Comparison of ENCODE assay signal across 23 cellular contexts in the genomic region with DNA sequence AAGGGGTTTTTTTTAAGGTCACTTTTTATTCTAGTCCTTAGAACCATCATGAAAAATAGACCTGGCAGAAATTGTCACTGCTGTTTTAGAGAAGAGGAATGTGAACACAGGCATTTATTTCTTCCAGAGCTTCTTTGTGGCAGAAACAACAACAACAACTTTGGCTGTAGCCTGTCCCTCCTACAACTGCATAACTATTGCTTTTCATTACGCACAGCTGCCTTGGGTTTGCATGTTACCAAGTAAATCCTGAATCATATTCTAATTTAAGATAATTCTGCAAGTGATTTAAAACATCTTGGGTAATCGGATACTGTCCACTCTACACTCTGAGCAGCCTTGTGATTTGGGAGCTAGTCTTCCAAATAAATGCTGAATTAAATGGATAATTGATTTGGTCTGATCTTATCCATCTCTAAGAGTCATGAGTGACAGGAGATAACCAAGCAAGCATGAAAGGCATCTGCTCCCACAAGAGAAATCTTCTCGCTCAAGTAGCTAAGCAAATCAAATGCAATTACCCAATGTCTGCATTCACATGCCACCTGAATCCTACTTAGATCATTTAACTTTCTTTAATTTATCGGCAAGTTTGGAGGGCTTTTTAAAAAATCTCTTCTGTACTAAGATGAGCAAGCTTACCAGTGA.
DNase-seq lines count a peak whose midpoint lies in the region; ATAC-seq and TF ChIP-seq lines count a peak whose summit lies in the region.
"Had no signal": no experiment of that assay in that cellular context is flagged by ENCODE, and none has a peak within 500 bp of the region (broad histone marks: within the 10 kb centered on the region; RNA-seq: fewer than 3 reads in every experiment).

No MANE protein-coding gene starts in this region.

- ATAC-seq in GM23338 (no peak), GM19351 (IDR thresholded peaks at IDR 0.05; ENCODE audit: unreplicated experiment) (no peak)
- ATAC-seq: activated CD4-positive, alpha-beta T cell treated with anti-CD3 and anti-CD28 coated beads for 36 hours; activated T-cell treated with anti-CD3 and anti-CD28 coated beads, Interleukin-2, amount 50 U/mL, for 4 hours; heart left ventricle; K562; natural killer cell treated with Interleukin-12 subunit alpha and Interleukin-12 subunit beta and Interleukin-15 and Interleukin-18, amount 100 ng/mL, for 72 hours had no signal

- H3K4me1 ChIP-seq in OCI-LY7 (ENCODE audit: insufficient read depth, low read length, poor library complexity, severe bottlenecking): peaks cover 56% of the 10 kb centered on the region
- H3K4me1 ChIP-seq in GM23338 (ENCODE audit: insufficient read depth): no peaks in the 10 kb centered on the region

- no peaks in the 10 kb centered on the region for H3F3A ChIP-seq in GM23338 (replicated peaks; ENCODE audit: low read depth)

- H3K27me3 Mint-ChIP-seq in GM23338 (ENCODE audit: insufficient read depth, low read depth, poor library complexity): no peaks in the 10 kb centered on the region
- H3K27me3 Mint-ChIP-seq: brain had no signal

- no TSS peak for BruUV-seq in OCI-LY7 (replicated peaks; lab: Mats Ljungman, UMichigan)

- H3K27ac Mint-ChIP-seq in GM23338: no peak overlapping the region
- H3K27ac Mint-ChIP-seq: activated CD4-positive, alpha-beta T cell treated with anti-CD3 and anti-CD28 coated beads for 36 hours; natural killer cell treated with Interleukin-12 subunit alpha and Interleukin-12 subunit beta and Interleukin-15 and Interleukin-18, amount 100 ng/mL, for 72 hours had no signal

- no peaks in the 10 kb centered on the region for H3K36me3 ChIP-seq in OCI-LY7 (ENCODE audit: insufficient read depth, low read length)
- no peaks in the 10 kb centered on the region for H3K36me3 ChIP-seq in GM23338 (ENCODE audit: insufficient read depth)
- H3K36me3 ChIP-seq: heart left ventricle, ovary had no signal

- DNase-seq in AG08395 (ENCODE audit: low spot score) (peak; percentile 52), GM04503 (ENCODE audit: low read depth) (peak; percentile 49), OCI-LY7 (ENCODE audit: low spot score) (peak; percentile 33), fibroblast of peridontal ligament (ENCODE audit: extremely low read depth) (peak; percentile 78), GM23338 (ENCODE audit: low spot score) (no peak), SHP77 (lab: John Stamatoyannopoulos, UW) (no peak)
- DNase-seq in activated CD8-positive, alpha-beta memory T cell treated with anti-CD3 and anti-CD28 coated beads for 24 hours: no peak
- DNase-seq: activated CD4-positive, alpha-beta T cell treated with anti-CD3 and anti-CD28 coated beads for 36 hours; activated naive CD4-positive, alpha-beta T cell; activated T-cell treated with anti-CD3 and anti-CD28 coated beads, Interleukin-2, amount 50 U/mL, for 4 hours; GDM1; heart left ventricle; NCI-H1436 treated with DMSO at 0.1 percent for 48 hours; NCI-H524 treated with DMSO at 0.1 percent for 48 hours; ovary; stimulated activated CD4-positive, alpha-beta T cell treated with anti-CD3 and anti-CD28 coated beads, Interleukin-2, amount 100 ng/mL, for 24 hours; T-helper 2 cell; trophoblast cell had no signal

- CTCF ChIA-PET in OCI-LY7 (lab: Charles Lee; ENCODE audit: unreplicated experiment): no interaction called here

- H3K4me3 ChIP-seq in OCI-LY7 (ENCODE audit: low read depth, low read length, poor library complexity, severe bottlenecking) (no peak overlapping the region), GM23338 (no peak overlapping the region)
- H3K4me3 ChIP-seq: heart left ventricle, K562, ovary, SJSA1 had no signal

- H3K9me2 ChIP-seq in OCI-LY7 (ENCODE audit: insufficient read depth, low read length): no peaks in the 10 kb centered on the region
- no peaks in the 10 kb centered on the region for H3K9me2 ChIP-seq in GM23338 (ENCODE audit: insufficient read depth)

- no peaks in the 10 kb centered on the region for H3K9me3 Mint-ChIP-seq in GM23338
- H3K9me3 Mint-ChIP-seq: activated T-cell treated with anti-CD3 and anti-CD28 coated beads, Interleukin-2, amount 50 U/mL, for 4 hours; brain; natural killer cell treated with Interleukin-12 subunit alpha and Interleukin-12 subunit beta and Interleukin-15 and Interleukin-18, amount 100 ng/mL, for 72 hours had no signal

- TF ChIP-seq CTCF in OCI-LY7 (conservative IDR thresholded peaks at IDR 0.05; ENCODE audit: low read length): no peak
- no peak for TF ChIP-seq CTCF in GM23338 (conservative IDR thresholded peaks at IDR 0.05; ENCODE audit: low read depth in 2 of 2)

- peak overlapping the region; percentile 58; the same call in 1 of the 2 replicates for H2AFZ ChIP-seq in OCI-LY7 (ENCODE audit: low read length)
- no peak overlapping the region for H2AFZ ChIP-seq in GM23338

- no peak overlapping the region for H3K27ac ChIP-seq in OCI-LY7 (ENCODE audit: low read depth, low read length, poor library complexity, severe bottlenecking)
- H3K27ac ChIP-seq in GM23338 (ENCODE audit: low read depth): no peak overlapping the region
- H3K27ac ChIP-seq: heart left ventricle, ovary, SJSA1 had no signal

- no peaks in the 10 kb centered on the region for H3K9me3 ChIP-seq in OCI-LY7 (ENCODE audit: low read length)
- H3K9me3 ChIP-seq: heart left ventricle, ovary, SJSA1 had no signal

- peak overlapping the region; percentile 32 for H3K4me2 ChIP-seq in OCI-LY7 (ENCODE audit: low read length)
- no peak overlapping the region for H3K4me2 ChIP-seq in GM23338

- H3K4me1 Mint-ChIP-seq in GM23338: no peaks in the 10 kb centered on the region

- no peaks in the 10 kb centered on the region for H4K20me1 ChIP-seq in OCI-LY7 (ENCODE audit: insufficient read depth, low read length)
- H4K20me1 ChIP-seq in GM23338 (replicated peaks; ENCODE audit: insufficient read depth): no peaks in the 10 kb centered on the region

- intact Hi-C loops in OCI-LY7 (cut with micrococcal nuclease; ENCODE audit: unreplicated experiment): no loop called here

- POLR2A ChIA-PET in OCI-LY7 (lab: Charles Lee): interaction anchor here (0.7 kb wide), 1 partner anchor 10 kb away, joined by 3 read pairs; no protein-coding TSS in a partner anchor

- H3K27me3 ChIP-seq in GM23338 (ENCODE audit: insufficient read depth): no peaks in the 10 kb centered on the region
- H3K27me3 ChIP-seq: ovary, SJSA1 had no signal

- H3K79me2 ChIP-seq in OCI-LY7 (ENCODE audit: insufficient read depth, low read depth, low read length): no peaks in the 10 kb centered on the region
- H3K79me2 ChIP-seq in GM23338 (replicated peaks; ENCODE audit: insufficient read depth): no peaks in the 10 kb centered on the region

- H3K4me3 Mint-ChIP-seq in GM23338: no peak overlapping the region
- H3K4me3 Mint-ChIP-seq: activated CD4-positive, alpha-beta T cell treated with anti-CD3 and anti-CD28 coated beads for 36 hours; activated T-cell treated with anti-CD3 and anti-CD28 coated beads, Interleukin-2, amount 50 U/mL, for 4 hours; brain; natural killer cell treated with Interleukin-12 subunit alpha and Interleukin-12 subunit beta and Interleukin-15 and Interleukin-18, amount 100 ng/mL, for 72 hours had no signal

- H3K36me3 Mint-ChIP-seq in GM23338 (ENCODE audit: low read depth): no peaks in the 10 kb centered on the region
- H3K36me3 Mint-ChIP-seq: brain; natural killer cell treated with Interleukin-12 subunit alpha and Interleukin-12 subunit beta and Interleukin-15 and Interleukin-18, amount 100 ng/mL, for 72 hours had no signal

TF ChIP-seq in GM23338, 12 proteins besides CTCF, POLR2A, EP300 and RAD21 (continues in another document):
- no peak for TF ChIP-seq EZH2 (IDR thresholded peaks at IDR 0.05; ENCODE audit: low read depth, unreplicated experiment)
- TF ChIP-seq, protein P1, sequence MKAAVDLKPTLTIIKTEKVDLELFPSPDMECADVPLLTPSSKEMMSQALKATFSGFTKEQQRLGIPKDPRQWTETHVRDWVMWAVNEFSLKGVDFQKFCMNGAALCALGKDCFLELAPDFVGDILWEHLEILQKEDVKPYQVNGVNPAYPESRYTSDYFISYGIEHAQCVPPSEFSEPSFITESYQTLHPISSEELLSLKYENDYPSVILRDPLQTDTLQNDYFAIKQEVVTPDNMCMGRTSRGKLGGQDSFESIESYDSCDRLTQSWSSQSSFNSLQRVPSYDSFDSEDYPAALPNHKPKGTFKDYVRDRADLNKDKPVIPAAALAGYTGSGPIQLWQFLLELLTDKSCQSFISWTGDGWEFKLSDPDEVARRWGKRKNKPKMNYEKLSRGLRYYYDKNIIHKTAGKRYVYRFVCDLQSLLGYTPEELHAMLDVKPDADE (IDR thresholded peaks at IDR 0.05): no peak
- TF ChIP-seq NANOG (IDR thresholded peaks at IDR 0.05; ENCODE audit: borderline replicate concordance): no peak
- no peak for TF ChIP-seq ZNF114 (CRISPR knock-in tag; IDR thresholded peaks at IDR 0.05)

Comparison
In these comparisons a context has a peak if more than half of its experiments do, and no peak if none do; other contexts are left out.
1. DNase-seq: peak in AG08395 (single experiment), GM04503 (single experiment), OCI-LY7 (single experiment) and fibroblast of peridontal ligament (single experiment); none in activated CD8-positive, alpha-beta memory T cell treated with anti-CD3 and anti-CD28 coated beads for 24 hours (single experiment), GM23338 (single experiment) and SHP77 (0 of 2).